In genomic region chr18:22173928-22174301, GRCh38 we compare ENCODE assay signal across 15 cellular contexts. TPM values are rescaled to one million over a fixed set of nuclear protein-coding genes. Genes with fewer than 3 reads are reported as not detected.
A peak's percentile ranks its signal among the peaks of the same experiment; 100 is the strongest.
DNase-seq lines count a peak whose midpoint lies in the region; ATAC-seq and TF ChIP-seq lines count a peak whose summit lies in the region.
"Had no signal": no experiment of that assay in that cellular context is flagged by ENCODE, and none has a peak within 500 bp of the region (broad histone marks: within the 10 kb centered on the region; RNA-seq: fewer than 3 reads in every experiment).

No MANE protein-coding gene starts in this region.

- in situ Hi-C loops in IMR-90 (cut with MboI; ENCODE audit: low sequenced_read_pairs) (loop anchor here (5.0 kb wide), 1 partner anchor 388 kb away; no protein-coding TSS in a partner anchor), mammary epithelial cell (cut with MboI; ENCODE audit: low sequenced_read_pairs in 2 of 2) (no loop called here)

- H3K36me3 ChIP-seq in IMR-90 (ENCODE audit: control insufficient read depth, insufficient read depth, low read length) (peaks cover 17% of the 10 kb centered on the region), mammary epithelial cell (ENCODE audit: insufficient read depth, low read length) (peaks cover 2% of the 10 kb centered on the region), mesendoderm (ENCODE audit: control insufficient read depth, insufficient read depth, low read length) (peaks cover 41% of the 10 kb centered on the region), thoracic aorta (peaks cover 21% of the 10 kb centered on the region)

- H3K4me2 ChIP-seq in IMR-90 (ENCODE audit: low read depth, low read length) (peak overlapping the region; percentile 51; the same call in 1 of the 2 replicates), mammary epithelial cell (ENCODE audit: insufficient read depth, low read depth, low read length) (no peak overlapping the region), mesendoderm (ENCODE audit: low read length) (peak overlapping the region; percentile 58)

- H3K27ac ChIP-seq in IMR-90 (ENCODE audit: insufficient read depth, low read length) (no peak overlapping the region), mammary epithelial cell (ENCODE audit: insufficient read depth, low read depth, low read length) (no peak overlapping the region), mesendoderm (ENCODE audit: low read depth, low read length) (no peak overlapping the region), thoracic aorta (peak overlapping the region; percentile 87 to 95)

- no peak overlapping the region for H3K4me3 ChIP-seq in IMR-90 (ENCODE audit: insufficient read depth, low read depth, low read length)
- no peak overlapping the region for H3K4me3 ChIP-seq in mammary epithelial cell (replicated peaks in 1 of 3; ENCODE audit: insufficient read depth in 1 of 3, low read depth in 2 of 3, low read length in 3 of 3)
- H3K4me3 ChIP-seq in mesendoderm (ENCODE audit: low read length) = peak overlapping the region; percentile 100
- peak overlapping the region; percentile 100 for H3K4me3 ChIP-seq in thoracic aorta

- H3K14ac ChIP-seq in IMR-90 (replicated peaks; ENCODE audit: low read depth, low read length) = no peak overlapping the region

- H4K91ac ChIP-seq in IMR-90 (ENCODE audit: insufficient read depth, low read depth, low read length) = no peak overlapping the region

- intact Hi-C loops in IMR-90 (cut with micrococcal nuclease) = loop anchor here (5.0 kb wide), 2 partner anchors 193 to 623 kb away; no protein-coding TSS in a partner anchor
- intact Hi-C loops in mammary epithelial cell (cut with micrococcal nuclease) = loop anchor here (1.0 to 10.0 kb wide), 4 partner anchors 148 to 389 kb away; no protein-coding TSS in a partner anchor

- H3K4me1 ChIP-seq in IMR-90 (ENCODE audit: control insufficient read depth, insufficient read depth, low read length) = peaks cover 16% of the 10 kb centered on the region
- peaks cover 21% of the 10 kb centered on the region for H3K4me1 ChIP-seq in mammary epithelial cell (ENCODE audit: insufficient read depth, low read length)
- no peaks in the 10 kb centered on the region for H3K4me1 ChIP-seq in mesendoderm (ENCODE audit: control insufficient read depth, low read depth, low read length)
- H3K4me1 ChIP-seq in thoracic aorta (ENCODE audit: control insufficient read depth in 1 of 2, low read depth in 2 of 2) = peaks cover 0 to 7% of the 10 kb centered on the region in 2 donors

- TF ChIP-seq RAD21 in IMR-90 (IDR thresholded peaks at IDR 0.05; ENCODE audit: low read length) = no peak

- DNase-seq in IMR-90 (no peak), mammary epithelial cell (no peak), mesendoderm (no peak), thoracic aorta (ENCODE audit: low spot score) (no peak), NCI-H187 treated with DMSO at 0.1 percent for 48 hours (lab: John Stamatoyannopoulos, UW) (no peak), DMS79 (lab: John Stamatoyannopoulos, UW) (no peak), SW480 (ENCODE audit: low spot score) (no peak)
- DNase-seq: amniotic stem cell; effector memory CD8-positive, alpha-beta T cell; NCI-H1048; NCI-H345; stimulated activated CD4-positive, alpha-beta T cell treated with anti-CD3 and anti-CD28 coated beads, Interleukin-4, amount 100 ng/mL, for 24 hours; stimulated activated naive B cell treated with anti-CD40 and anti-IgM and Interleukin-4, amounts not matched to agents 10 μg/mL and 1 μg/mL and 100 μg/mL, for 72 hours had no signal

- H3K18ac ChIP-seq in IMR-90 (ENCODE audit: low read depth, low read length) = no peak overlapping the region
- H3K18ac ChIP-seq in mesendoderm (ENCODE audit: low read length) = peak overlapping the region; percentile 9

- H3K23ac ChIP-seq in IMR-90 (ENCODE audit: low read depth, low read length) (no peak overlapping the region), mesendoderm (ENCODE audit: low read length) (no peak overlapping the region)

- peaks cover 39% of the 10 kb centered on the region for H4K20me1 ChIP-seq in IMR-90 (ENCODE audit: insufficient read depth, low read length)
- no peaks in the 10 kb centered on the region for H4K20me1 ChIP-seq in mammary epithelial cell (ENCODE audit: insufficient read depth, low read length)

- H3K4ac ChIP-seq in IMR-90 (ENCODE audit: low read depth, low read length) (no peak overlapping the region), mesendoderm (ENCODE audit: low read depth, low read length) (no peak overlapping the region)

- H2BK120ac ChIP-seq in IMR-90 (ENCODE audit: low read depth, low read length) (no peak overlapping the region), mesendoderm (ENCODE audit: low read depth, low read length) (no peak overlapping the region)

- no peak overlapping the region for H2BK15ac ChIP-seq in IMR-90 (ENCODE audit: low read depth, low read length)
- H2BK15ac ChIP-seq in mesendoderm (replicated peaks; ENCODE audit: low read depth) = no peak overlapping the region

- H3K9me3 ChIP-seq in IMR-90 (ENCODE audit: control insufficient read depth, insufficient read depth, low read length) (no peaks in the 10 kb centered on the region), mammary epithelial cell (replicated peaks; ENCODE audit: insufficient read depth, low read length) (no peaks in the 10 kb centered on the region), thoracic aorta (no peaks in the 10 kb centered on the region)

- no peak for TF ChIP-seq POLR2A in IMR-90 (IDR thresholded peaks at IDR 0.05; ENCODE audit: low read depth, low read length)

- ATAC-seq in IMR-90 (ENCODE audit: low read depth) (no peak), thoracic aorta (ENCODE audit: insufficient number of reproducible peaks, low FRiP score, low read depth) (no peak)
- ATAC-seq: effector memory CD8-positive, alpha-beta T cell; HCT116; stimulated activated naive B cell treated with anti-CD40 and anti-IgM and Interleukin-4, amounts not matched to agents 10 μg/mL and 1 μg/mL and 100 μg/mL, for 72 hours; WTC11 had no signal

- CTCF ChIA-PET in IMR-90 (lab: Yijun Ruan, JAX) = no interaction called here
- CTCF ChIA-PET in mammary epithelial cell (lab: Charles Lee; ENCODE audit: low non-redundant PET) = interaction anchor here (0.6 kb wide), 1 partner anchor 257 kb away, joined by 7 read pairs; no protein-coding TSS in a partner anchor

- H2AK5ac ChIP-seq in IMR-90 (ENCODE audit: low read depth, low read length) = no peak overlapping the region
- no peak overlapping the region for H2AK5ac ChIP-seq in mesendoderm (ENCODE audit: low read length)

- H2AK9ac ChIP-seq in IMR-90 (replicated peaks; ENCODE audit: low read depth, low read length, poor library complexity) = no peak overlapping the region

- TF ChIP-seq CTCF in IMR-90 (conservative IDR thresholded peaks at IDR 0.05; ENCODE audit: low read depth, low read length) (no peak), mammary epithelial cell (conservative IDR thresholded peaks at IDR 0.05 in 1 of 2, IDR thresholded peaks at IDR 0.05 in 1 of 2; ENCODE audit: extremely low read depth in 1 of 2, insufficient read depth in 1 of 2, low read depth in 1 of 2, low read length in 2 of 2) (no peak), thoracic aorta (IDR thresholded peaks at IDR 0.05) (no peak)

- H2BK5ac ChIP-seq in IMR-90 (ENCODE audit: low read depth, low read length, poor library complexity, severe bottlenecking) (no peak overlapping the region), mesendoderm (ENCODE audit: low read length) (no peak overlapping the region)

- no peak overlapping the region for H2AFZ ChIP-seq in IMR-90 (replicated peaks; ENCODE audit: low read length, poor library complexity)
- H2AFZ ChIP-seq in mammary epithelial cell (ENCODE audit: low read depth, low read length) = peak overlapping the region; percentile 10

- dilution Hi-C loops in IMR-90 (cut with HindIII; ENCODE audit: low sequenced_read_pairs, unreplicated experiment) = no loop called here
- dilution Hi-C loops in mammary epithelial cell (cut with HindIII; ENCODE audit: low sequenced_read_pairs) = no loop called here

- no peaks in the 10 kb centered on the region for H3K9me1 ChIP-seq in IMR-90 (ENCODE audit: insufficient read depth, low read length)

- H3K56ac ChIP-seq in IMR-90 (ENCODE audit: extremely low read depth, insufficient read depth, low read length) = no peak overlapping the region
- peak overlapping the region; percentile 96 for H3K56ac ChIP-seq in mesendoderm (ENCODE audit: low read length)

- BruUV-seq in IMR-90 (replicated peaks; lab: Mats Ljungman, UMichigan) (no TSS peak), mammary epithelial cell (replicated peaks; lab: Mats Ljungman, UMichigan) (no TSS peak)

- H3K79me1 ChIP-seq in IMR-90 (ENCODE audit: low read depth in 1 of 2, low read length in 2 of 2) (peaks cover 16 to 24% of the 10 kb centered on the region in 2 experiments), mesendoderm (ENCODE audit: low read length) (no peaks in the 10 kb centered on the region)

- POLR2A ChIA-PET in IMR-90 (lab: Charles Lee; ENCODE audit: unreplicated experiment) = no interaction called here

- H3K27me3 ChIP-seq in IMR-90 (ENCODE audit: control insufficient read depth, insufficient read depth, low read length) (peaks cover 1% of the 10 kb centered on the region; the same call in 1 of the 2 replicates), mammary epithelial cell (ENCODE audit: insufficient read depth, low read length) (peaks cover 2% of the 10 kb centered on the region), mesendoderm (ENCODE audit: insufficient read depth, low read length, poor library complexity) (peaks cover 30% of the 10 kb centered on the region), thoracic aorta (replicated peaks; ENCODE audit: insufficient read depth) (no peaks in the 10 kb centered on the region)

- H3K79me2 ChIP-seq in mammary epithelial cell (ENCODE audit: insufficient read depth, low read length) (peaks cover 12% of the 10 kb centered on the region), mesendoderm (ENCODE audit: control insufficient read depth, insufficient read depth, low read length) (peaks cover 87% of the 10 kb centered on the region)

- H4K8ac ChIP-seq in IMR-90 (ENCODE audit: low read depth in 2 of 2, low read length in 2 of 2) (no peak overlapping the region), mesendoderm (ENCODE audit: low read depth, low read length) (no peak overlapping the region)

- H4K5ac ChIP-seq in IMR-90 (ENCODE audit: low read depth, low read length) (no peak overlapping the region), mesendoderm (ENCODE audit: low read length) (no peak overlapping the region)

- H2BK20ac ChIP-seq in IMR-90 (ENCODE audit: low read depth, low read length) = no peak overlapping the region

- H3K9ac ChIP-seq in IMR-90 (ENCODE audit: low read depth, low read length) (no peak overlapping the region), mammary epithelial cell (ENCODE audit: insufficient read depth, low read length) (no peak overlapping the region), mesendoderm (ENCODE audit: low read length) (peak overlapping the region; percentile 85)

- 60% methylated on average over 1 of the region's 6 CpGs; no CpG with 5 or more reads in 1 of the 2 experiments for WGBS in IMR-90 (ENCODE audit: extremely low coverage in 2 of 2, insufficient read length in 1 of 2), 2 experiments
- 59% methylated on average over 5 of the region's 6 CpGs for WGBS in mammary epithelial cell (ENCODE audit: low coverage, missing lambda C conversion rate)
- WGBS in mesendoderm (ENCODE audit: extremely low coverage, insufficient coverage, low lambda C conversion rate) = no CpG with 5 or more reads among the region's 6 CpGs

RNA-seq across cellular contexts. Expression of gene GATA6, which starts 4.5 kb away (rescaled TPM):
- total RNA-seq in IMR-90 (2012; rRNA removed) (2.5 and 3.3 TPM in 2 replicates), mammary epithelial cell (1 to 10 TPM; 1.0 to 3.6 TPM), thoracic aorta (10 to 100 TPM; 92.7 to 92.8 TPM)
- polyA plus RNA-seq in IMR-90 (2012; rRNA removed) (4.0 and 4.2 TPM in 2 replicates), mammary epithelial cell (0.62 TPM)
- polyA plus RNA-seq in IMR-90 (2012; cell fraction: cytosol; rRNA removed) = 1.8 and 5.7 TPM in 2 replicates
- polyA plus RNA-seq in IMR-90 (2012; cell fraction: nucleus; rRNA removed; ENCODE audit: low replicate concordance) = 10.4 and 10.7 TPM in 2 replicates
- polyA minus RNA-seq in mammary epithelial cell = not detected
- 31.4 TPM for polyA plus RNA-seq in mesendoderm (2013, experiment 1 of 2)
- polyA plus RNA-seq in mesendoderm (2013, experiment 2 of 2) = 28.4 TPM

Comparison
In these comparisons a context has a peak if more than half of its experiments do, and no peak if none do; other contexts are left out.
1. H3K27ac ChIP-seq: peak in thoracic aorta (2 of 2); none in IMR-90 (single experiment), mammary epithelial cell (single experiment) and mesendoderm (single experiment).
2. H3K4me3 ChIP-seq: peak in mesendoderm (single experiment) and thoracic aorta (single experiment); none in IMR-90 (single experiment) and mammary epithelial cell (0 of 3).
3. RNA of gene GATA6, which starts 4.5 kb away (total RNA-seq): 92.7 to 92.8 TPM in thoracic aorta; 1.0 to 3.6 TPM in mammary epithelial cell and 2.5 to 3.3 TPM in IMR-90; every median in the first group is over 10 times any median in the second.